In the genomic region with DNA sequence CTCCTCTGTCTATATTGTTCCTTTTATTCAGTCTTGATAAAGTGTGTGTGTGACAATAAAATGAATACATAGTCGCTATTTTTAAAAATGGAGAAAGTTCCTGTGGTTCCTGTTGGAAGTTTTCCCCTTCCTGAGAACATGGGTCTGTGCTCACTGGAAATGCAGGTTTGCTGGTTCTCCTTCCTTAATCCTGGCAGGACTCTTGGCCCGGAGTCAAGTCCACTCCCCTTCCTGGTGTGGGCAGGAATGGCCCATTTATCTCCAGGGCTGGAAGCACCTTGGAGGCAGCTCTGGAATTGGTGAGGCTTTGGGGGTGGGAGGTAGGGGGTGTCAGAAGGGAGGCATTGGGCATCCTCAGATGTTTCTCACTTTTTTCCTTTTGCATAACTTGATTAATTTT, we compare ENCODE assay signal across 11 cellular contexts. TPM values are rescaled to one million over a fixed set of nuclear protein-coding genes. Genes with fewer than 3 reads are reported as not detected.
A peak's percentile ranks its signal among the peaks of the same experiment; 100 is the strongest.
DNase-seq lines count a peak whose midpoint lies in the region; ATAC-seq and TF ChIP-seq lines count a peak whose summit lies in the region.
"Had no signal": no experiment of that assay in that cellular context is flagged by ENCODE, and none has a peak within 500 bp of the region (broad histone marks: within the 10 kb centered on the region; RNA-seq: fewer than 3 reads in every experiment).

No MANE protein-coding gene starts in this region.

- H3K27ac ChIP-seq in CD8-positive, alpha-beta memory T cell (ENCODE audit: low read depth, low read length) = no peak overlapping the region
- peak overlapping the region; percentile 92 for H3K27ac ChIP-seq in colonic mucosa

- no peak for DNase-seq in CD8-positive, alpha-beta memory T cell
- DNase-seq in NCI-H69 (lab: John Stamatoyannopoulos, UW) (peak; percentile 26), colonic mucosa (peak; percentile 88), neural crest cell (ENCODE audit: low read depth, low spot score) (no peak), NCI-H1048 (lab: John Stamatoyannopoulos, UW) (no peak), NCI-H1417 (lab: John Stamatoyannopoulos, UW) (no peak)
- DNase-seq in effector memory CD8-positive, alpha-beta T cell = no peak
- DNase-seq in stimulated activated naive B cell treated with anti-CD40 and anti-IgM and Interleukin-4, amounts not matched to agents 10 μg/mL and 1 μg/mL and 100 μg/mL, for 72 hours = no peak
- DNase-seq: cortex of kidney, MM.1S had no signal

- no peak overlapping the region for H3K4me3 ChIP-seq in CD8-positive, alpha-beta memory T cell (ENCODE audit: low read length)
- H3K4me3 ChIP-seq in colonic mucosa = no peak overlapping the region

- ATAC-seq in effector memory CD8-positive, alpha-beta T cell (replicated peaks) = no peak
- no peak for ATAC-seq in stimulated activated naive B cell treated with anti-CD40 and anti-IgM and Interleukin-4, amounts not matched to agents 10 μg/mL and 1 μg/mL and 100 μg/mL, for 72 hours (replicated peaks)

- no peak overlapping the region for H3K9ac ChIP-seq in colonic mucosa (ENCODE audit: low read depth in 2 of 2, low read length in 2 of 2)

- H3K36me3 ChIP-seq in CD8-positive, alpha-beta memory T cell (ENCODE audit: insufficient read depth, low read length) = no peaks in the 10 kb centered on the region
- no peaks in the 10 kb centered on the region for H3K36me3 ChIP-seq in colonic mucosa

- peaks cover 7 to 11% of the 10 kb centered on the region in 2 donors for H3K27me3 Mint-ChIP-seq in CD8-positive, alpha-beta memory T cell
- H3K27me3 Mint-ChIP-seq in neural crest cell (ENCODE audit: low read depth) = peaks cover 31% of the 10 kb centered on the region
- peaks cover 0 to 22% of the 10 kb centered on the region in 2 donors for H3K27me3 Mint-ChIP-seq in effector memory CD8-positive, alpha-beta T cell
- H3K27me3 Mint-ChIP-seq in stimulated activated naive B cell treated with anti-CD40 and anti-IgM and Interleukin-4, amounts not matched to agents 10 μg/mL and 1 μg/mL and 100 μg/mL, for 72 hours = peaks cover 18 to 22% of the 10 kb centered on the region in 2 donors

- POLR2A ChIA-PET in CD8-positive, alpha-beta memory T cell (lab: Charles Lee) = interaction anchor here (2.0 kb wide), 1 partner anchor 322 kb away, joined by 18 read pairs; a partner anchor contains a TSS

- peak overlapping the region in 4 of 7 donors; percentile 30 to 50 (median 46) for H3K4me3 Mint-ChIP-seq in CD8-positive, alpha-beta memory T cell
- peak overlapping the region; percentile 25 for H3K4me3 Mint-ChIP-seq in neural crest cell
- no peak overlapping the region for H3K4me3 Mint-ChIP-seq in effector memory CD8-positive, alpha-beta T cell
- no peak overlapping the region for H3K4me3 Mint-ChIP-seq in stimulated activated naive B cell treated with anti-CD40 and anti-IgM and Interleukin-4, amounts not matched to agents 10 μg/mL and 1 μg/mL and 100 μg/mL, for 72 hours

- no peak for TF ChIP-seq CTCF in colonic mucosa (IDR thresholded peaks at IDR 0.05)
- TF ChIP-seq CTCF in neural crest cell (conservative IDR thresholded peaks at IDR 0.05) = no peak

- CTCF ChIA-PET in CD8-positive, alpha-beta memory T cell (lab: Charles Lee) = interaction anchor here (1.1 to 14.6 kb wide), 31 partner anchors 8 to 472 kb away, joined by 3 to 285 read pairs (median 8); a partner anchor contains a TSS

- no peaks in the 10 kb centered on the region for H3K36me3 Mint-ChIP-seq in CD8-positive, alpha-beta memory T cell
- no peaks in the 10 kb centered on the region for H3K36me3 Mint-ChIP-seq in neural crest cell (ENCODE audit: low read depth)
- H3K36me3 Mint-ChIP-seq in effector memory CD8-positive, alpha-beta T cell (ENCODE audit: insufficient read depth) = peaks cover 9% of the 10 kb centered on the region
- no peaks in the 10 kb centered on the region for H3K36me3 Mint-ChIP-seq in stimulated activated naive B cell treated with anti-CD40 and anti-IgM and Interleukin-4, amounts not matched to agents 10 μg/mL and 1 μg/mL and 100 μg/mL, for 72 hours

- no peaks in the 10 kb centered on the region for H3K27me3 ChIP-seq in CD8-positive, alpha-beta memory T cell (ENCODE audit: insufficient read depth, low read length, poor library complexity, severe bottlenecking)
- no peaks in the 10 kb centered on the region for H3K27me3 ChIP-seq in colonic mucosa

- peak overlapping the region in 1 of 8 donors; percentile 39 for H3K27ac Mint-ChIP-seq in CD8-positive, alpha-beta memory T cell
- no peak overlapping the region for H3K27ac Mint-ChIP-seq in neural crest cell (ENCODE audit: unreplicated experiment)
- H3K27ac Mint-ChIP-seq in effector memory CD8-positive, alpha-beta T cell = no peak overlapping the region
- no peak overlapping the region for H3K27ac Mint-ChIP-seq in stimulated activated naive B cell treated with anti-CD40 and anti-IgM and Interleukin-4, amounts not matched to agents 10 μg/mL and 1 μg/mL and 100 μg/mL, for 72 hours

- intact Hi-C loops in colonic mucosa (cut with DNase I) = no loop called here

- peaks cover 5% of the 10 kb centered on the region for H3K4me1 ChIP-seq in CD8-positive, alpha-beta memory T cell (ENCODE audit: insufficient read depth, low read length)
- H3K4me1 ChIP-seq in colonic mucosa = no peaks in the 10 kb centered on the region

- peaks cover 5 to 6% (median 6%) of the 10 kb centered on the region in 3 donors for H3K4me1 Mint-ChIP-seq in CD8-positive, alpha-beta memory T cell
- peaks cover 5% of the 10 kb centered on the region for H3K4me1 Mint-ChIP-seq in neural crest cell
- peaks cover 8 to 9% of the 10 kb centered on the region in 2 donors for H3K4me1 Mint-ChIP-seq in effector memory CD8-positive, alpha-beta T cell (ENCODE audit: low read depth in 2 of 2)
- peaks cover 5 to 16% of the 10 kb centered on the region in 2 donors for H3K4me1 Mint-ChIP-seq in stimulated activated naive B cell treated with anti-CD40 and anti-IgM and Interleukin-4, amounts not matched to agents 10 μg/mL and 1 μg/mL and 100 μg/mL, for 72 hours

- no peaks in the 10 kb centered on the region for H3K9me3 Mint-ChIP-seq in CD8-positive, alpha-beta memory T cell
- no peaks in the 10 kb centered on the region for H3K9me3 Mint-ChIP-seq in neural crest cell
- no peaks in the 10 kb centered on the region for H3K9me3 Mint-ChIP-seq in effector memory CD8-positive, alpha-beta T cell
- no peaks in the 10 kb centered on the region for H3K9me3 Mint-ChIP-seq in stimulated activated naive B cell treated with anti-CD40 and anti-IgM and Interleukin-4, amounts not matched to agents 10 μg/mL and 1 μg/mL and 100 μg/mL, for 72 hours

- no peaks in the 10 kb centered on the region for H3K9me3 ChIP-seq in CD8-positive, alpha-beta memory T cell (ENCODE audit: low read length)
- H3K9me3 ChIP-seq in colonic mucosa = no peaks in the 10 kb centered on the region

RNA-seq across cellular contexts. Expression of a gene that starts 30.1 kb away (rescaled TPM):
- total RNA-seq in CD8-positive, alpha-beta memory T cell = not detected
- polyA plus RNA-seq in CD8-positive, alpha-beta memory T cell = not detected
- total RNA-seq in colonic mucosa (under 1 TPM in 1 of 2 donors, not detected in 1; 0.07 TPM), neural crest cell (0.09 TPM in 2 replicates)

RNA-seq across cellular contexts. Expression of a gene that starts 30.2 kb away (rescaled TPM):
- not detected for total RNA-seq in CD8-positive, alpha-beta memory T cell
- polyA plus RNA-seq in CD8-positive, alpha-beta memory T cell = not detected
- not detected for total RNA-seq in colonic mucosa
- total RNA-seq in neural crest cell = not detected in 2 replicates
- total RNA-seq: sciatic nerve had no signal

Comparison
In these comparisons a context has a peak if more than half of its experiments do, and no peak if none do; other contexts are left out.
1. DNase-seq: peak in NCI-H69 (single experiment) and colonic mucosa (single experiment); none in CD8-positive, alpha-beta memory T cell (0 of 5), neural crest cell (single experiment), NCI-H1048 (single experiment), effector memory CD8-positive, alpha-beta T cell (0 of 3), stimulated activated naive B cell treated with anti-CD40 and anti-IgM and Interleukin-4, amounts not matched to agents 10 μg/mL and 1 μg/mL and 100 μg/mL, for 72 hours (single experiment) and NCI-H1417 (0 of 3).
2. H3K4me3 Mint-ChIP-seq: peak in CD8-positive, alpha-beta memory T cell (4 of 7) and neural crest cell (single experiment); none in effector memory CD8-positive, alpha-beta T cell (0 of 2) and stimulated activated naive B cell treated with anti-CD40 and anti-IgM and Interleukin-4, amounts not matched to agents 10 μg/mL and 1 μg/mL and 100 μg/mL, for 72 hours (0 of 2).